12 cellular contexts compared by ENCODE assay signal in genomic region chr20:1469306-1469905, GRCh38. TPM values are rescaled to one million over a fixed set of nuclear protein-coding genes. Genes with fewer than 3 reads are reported as not detected.
DNase-seq lines count a peak whose midpoint lies in the region; ATAC-seq and TF ChIP-seq lines count a peak whose summit lies in the region.
"Had no signal": no experiment of that assay in that cellular context is flagged by ENCODE, and none has a peak within 500 bp of the region (broad histone marks: within the 10 kb centered on the region; RNA-seq: fewer than 3 reads in every experiment).

No MANE protein-coding gene starts in this region.

- H3K9me3 ChIP-seq in PC-3 (ENCODE audit: low read length), result no peaks in the 10 kb centered on the region
- no peaks in the 10 kb centered on the region for H3K9me3 ChIP-seq in mammary epithelial cell (replicated peaks; ENCODE audit: insufficient read depth, low read length)
- no peaks in the 10 kb centered on the region for H3K9me3 ChIP-seq in mucosa of rectum (ENCODE audit: control insufficient read depth in 2 of 2, low read length in 2 of 2)
- H3K9me3 ChIP-seq in transverse colon, result no peaks in the 10 kb centered on the region
- no peaks in the 10 kb centered on the region for H3K9me3 ChIP-seq in Karpas-422 (ENCODE audit: low read length)

- in situ Hi-C loops in mammary epithelial cell (cut with MboI; ENCODE audit: low sequenced_read_pairs in 2 of 2), result no loop called here
- in situ Hi-C loops in transverse colon (cut with MboI; ENCODE audit: low pct_ligation_motif_present in 1 of 4, low pct_unique_long_range_greater_than_20kb in 1 of 4, low sequenced_read_pairs in 3 of 4), result loop anchor here in 3 of 4 donors (25.0 kb wide), 2 partner anchors 332 to 357 kb away; partner anchors contain the start of gene PSMF1 (in 2 of the 3)

- H3F3A ChIP-seq in PC-3 (ENCODE audit: low read length, unreplicated experiment), result no peaks in the 10 kb centered on the region

- H3K79me2 ChIP-seq in PC-3 (ENCODE audit: low read length), result peaks cover 22% of the 10 kb centered on the region
- H3K79me2 ChIP-seq in mammary epithelial cell (ENCODE audit: insufficient read depth, low read length), result peaks cover 21% of the 10 kb centered on the region
- peaks cover 21% of the 10 kb centered on the region for H3K79me2 ChIP-seq in Karpas-422 (ENCODE audit: low read length)

- H2AFZ ChIP-seq in PC-3 (ENCODE audit: low read length) (no peak overlapping the region), mammary epithelial cell (ENCODE audit: low read depth, low read length) (no peak overlapping the region), Karpas-422 (ENCODE audit: low read length) (no peak overlapping the region)

- no peaks in the 10 kb centered on the region for H3K27me3 ChIP-seq in PC-3 (ENCODE audit: low read length)
- no peaks in the 10 kb centered on the region for H3K27me3 ChIP-seq in mammary epithelial cell (ENCODE audit: insufficient read depth, low read length)
- no peaks in the 10 kb centered on the region for H3K27me3 ChIP-seq in mucosa of rectum (ENCODE audit: control insufficient read depth in 2 of 2, insufficient read depth in 2 of 2, low read length in 2 of 2)
- H3K27me3 ChIP-seq in transverse colon, result no peaks in the 10 kb centered on the region
- H3K27me3 ChIP-seq in Karpas-422 (ENCODE audit: low read length), result no peaks in the 10 kb centered on the region

- H4K20me1 ChIP-seq in PC-3 (ENCODE audit: low read length) (peaks cover 13% of the 10 kb centered on the region), mammary epithelial cell (ENCODE audit: insufficient read depth, low read length) (no peaks in the 10 kb centered on the region), Karpas-422 (ENCODE audit: insufficient read depth, low read depth, low read length) (peaks cover 10% of the 10 kb centered on the region; the same call in 1 of the 2 replicates)

- TF ChIP-seq POLR2A in transverse colon (IDR thresholded peaks at IDR 0.05), result no peak

- 48% methylated on average over 6 of the region's 9 CpGs for WGBS in mammary epithelial cell (ENCODE audit: low coverage, missing lambda C conversion rate)
- WGBS in transverse colon (ENCODE audit: low coverage in 1 of 2), 2 donors, result 35 to 69% methylated on average over 2 to 9 of the region's 9 CpGs

- no peak for TF ChIP-seq EP300 in transverse colon (IDR thresholded peaks at IDR 0.05; ENCODE audit: low read depth)

- H3K9me2 ChIP-seq in PC-3 (replicated peaks; ENCODE audit: low read length), result no peaks in the 10 kb centered on the region
- no peaks in the 10 kb centered on the region for H3K9me2 ChIP-seq in Karpas-422 (replicated peaks; ENCODE audit: insufficient read depth, low read length)

- POLR2A ChIA-PET in PC-3 (lab: Charles Lee; ENCODE audit: unreplicated experiment), result no interaction called here

- ATAC-seq in PC-3 (no peak), GM21825 (IDR thresholded peaks at IDR 0.05; ENCODE audit: unreplicated experiment) (no peak)

- BruUV-seq in PC-3 (replicated peaks; lab: Mats Ljungman, UMichigan) (no TSS peak), mammary epithelial cell (replicated peaks; lab: Mats Ljungman, UMichigan) (no TSS peak)

- intact Hi-C loops in PC-3 (cut with micrococcal nuclease), result no loop called here
- intact Hi-C loops in mammary epithelial cell (cut with micrococcal nuclease), result no loop called here
- intact Hi-C loops in transverse colon (cut with DNase I; ENCODE audit: low total_unique reads), result loop anchor here (10.0 kb wide), 1 partner anchor 155 kb away; no protein-coding TSS in a partner anchor

- no peak for DNase-seq in PC-3
- no peak for DNase-seq in mammary epithelial cell
- no peak for DNase-seq in transverse colon
- DNase-seq in stimulated activated naive CD4-positive, alpha-beta T cell (lab: John Stamatoyannopoulos, UW), result no peak
- DNase-seq in Karpas-422, result no peak
- no peak for DNase-seq in NCI-H510A (lab: John Stamatoyannopoulos, UW)

- TF ChIP-seq CTCF in PC-3 (conservative IDR thresholded peaks at IDR 0.05; ENCODE audit: low read depth, low read length), result no peak
- no peak for TF ChIP-seq CTCF in mammary epithelial cell (conservative IDR thresholded peaks at IDR 0.05 in 1 of 2, IDR thresholded peaks at IDR 0.05 in 1 of 2; ENCODE audit: extremely low read depth in 1 of 2, insufficient read depth in 1 of 2, low read depth in 1 of 2, low read length in 2 of 2)
- TF ChIP-seq CTCF in transverse colon (IDR thresholded peaks at IDR 0.05), result no peak

- peaks cover 11% of the 10 kb centered on the region; the same call in 1 of the 2 replicates for H3K36me3 ChIP-seq in PC-3 (ENCODE audit: low read depth, low read length)
- H3K36me3 ChIP-seq in mammary epithelial cell (ENCODE audit: insufficient read depth, low read length), result peaks cover 2% of the 10 kb centered on the region
- peaks cover 0 to 2% of the 10 kb centered on the region in 2 donors for H3K36me3 ChIP-seq in mucosa of rectum (ENCODE audit: control insufficient read depth in 2 of 2, insufficient read depth in 2 of 2, low read length in 2 of 2)
- no peaks in the 10 kb centered on the region for H3K36me3 ChIP-seq in transverse colon
- H3K36me3 ChIP-seq in Karpas-422 (ENCODE audit: insufficient read depth, low read length), result no peaks in the 10 kb centered on the region

- H3K4me2 ChIP-seq in PC-3 (ENCODE audit: low read length) (peak overlapping the region; percentile 76), mammary epithelial cell (ENCODE audit: insufficient read depth, low read depth, low read length) (peak overlapping the region; percentile 29), Karpas-422 (ENCODE audit: low read depth, low read length, poor library complexity, severe bottlenecking) (no peak overlapping the region)

- H3K27ac ChIP-seq in PC-3 (ENCODE audit: low read length) (peak overlapping the region; percentile 67), mammary epithelial cell (ENCODE audit: insufficient read depth, low read depth, low read length) (peak overlapping the region; percentile 85), mucosa of rectum (ENCODE audit: low read depth in 2 of 2, low read length in 2 of 2) (peak overlapping the region; percentile 45 to 57), transverse colon (peak overlapping the region in 3 of 4 donors; percentile 53 to 56 (median 56)), Karpas-422 (ENCODE audit: low read length) (no peak overlapping the region)

- dilution Hi-C loops in mammary epithelial cell (cut with HindIII; ENCODE audit: low sequenced_read_pairs), result no loop called here

- H3K9ac ChIP-seq in PC-3 (ENCODE audit: low read length), result peak overlapping the region; percentile 34
- H3K9ac ChIP-seq in mammary epithelial cell (ENCODE audit: insufficient read depth, low read length), result peak overlapping the region; percentile 34
- no peak overlapping the region for H3K9ac ChIP-seq in mucosa of rectum (ENCODE audit: low read depth in 1 of 2, low read length in 2 of 2)
- no peak overlapping the region for H3K9ac ChIP-seq in Karpas-422 (ENCODE audit: low read length)

- peak overlapping the region; percentile 25; the same call in 1 of the 2 replicates for H3K4me3 ChIP-seq in PC-3 (ENCODE audit: low read length)
- no peak overlapping the region for H3K4me3 ChIP-seq in mammary epithelial cell (replicated peaks in 1 of 3; ENCODE audit: insufficient read depth in 1 of 3, low read depth in 2 of 3, low read length in 3 of 3)
- no peak overlapping the region for H3K4me3 ChIP-seq in mucosa of rectum (ENCODE audit: low read length in 2 of 2)
- no peak overlapping the region for H3K4me3 ChIP-seq in transverse colon
- no peak overlapping the region for H3K4me3 ChIP-seq in Karpas-422 (ENCODE audit: low read length)
- H3K4me3 ChIP-seq: BLaER1 treated with 17β-estradiol and CSF1 and Interleukin-3, amounts not matched to agents 10 nM and 100 nM; coronary artery had no signal

- CTCF ChIA-PET in PC-3 (lab: Charles Lee) (interaction anchor here (4.9 kb wide), 1 partner anchor 34 kb away, joined by 44 read pairs; no protein-coding TSS in a partner anchor), mammary epithelial cell (lab: Charles Lee; ENCODE audit: low non-redundant PET) (interaction anchor here (0.6 to 1.1 kb wide), 2 partner anchors 34 to 654 kb away, joined by 4 to 6 read pairs; no protein-coding TSS in a partner anchor)

- peaks cover 54% of the 10 kb centered on the region for H3K4me1 ChIP-seq in PC-3 (ENCODE audit: insufficient read depth, low read length)
- peaks cover 31% of the 10 kb centered on the region for H3K4me1 ChIP-seq in mammary epithelial cell (ENCODE audit: insufficient read depth, low read length)
- peaks cover 40 to 46% of the 10 kb centered on the region in 2 donors for H3K4me1 ChIP-seq in mucosa of rectum (ENCODE audit: control insufficient read depth in 2 of 2, insufficient read depth in 2 of 2, low read length in 2 of 2)
- H3K4me1 ChIP-seq in transverse colon, result peaks cover 11 to 58% (median 32%) of the 10 kb centered on the region in 4 donors
- peaks cover 26% of the 10 kb centered on the region for H3K4me1 ChIP-seq in Karpas-422 (ENCODE audit: low read length)

RNA-seq across cellular contexts. Expression of gene NSFL1C, which starts 2.8 kb away (rescaled TPM):
- 170 and 217 TPM in 2 replicates for total RNA-seq in PC-3 (2014; rRNA removed)
- 100 to 1,000 TPM in 1 of 2 donors, 10 to 100 TPM in 1; 46.3 to 105 TPM for total RNA-seq in mammary epithelial cell
- 29.6 TPM for polyA plus RNA-seq in mammary epithelial cell
- polyA minus RNA-seq in mammary epithelial cell, result 73.3 TPM
- total RNA-seq in transverse colon, result 10 to 100 TPM; 14.7 to 51.2 (median 48.8) TPM
- total RNA-seq in Karpas-422 (2014; rRNA removed; shearing (Covaris generic); ENCODE audit: low replicate concordance), result 19.4 and 20.9 TPM in 2 replicates

RNA-seq across cellular contexts. Expression of gene SIRPB2, which starts 21.8 kb away (rescaled TPM):
- total RNA-seq in PC-3 (2014; rRNA removed), result 0.52 and 2.1 TPM in 2 replicates
- total RNA-seq in mammary epithelial cell, result 1 to 10 TPM in 1 of 2 donors, under 1 TPM in 1; 0.33 to 5.5 TPM
- polyA plus RNA-seq in mammary epithelial cell, result 2.4 TPM
- polyA minus RNA-seq in mammary epithelial cell, result 18.5 TPM
- 1 to 10 TPM in 2 of 4 donors, not detected in 2; 3.7 to 3.8 TPM for total RNA-seq in transverse colon
- total RNA-seq in Karpas-422 (2014; rRNA removed; shearing (Covaris generic); ENCODE audit: low replicate concordance), result not detected in 2 replicates
- total RNA-seq: activated T-helper 17 cell treated with anti-CD3 and anti-CD28 coated beads, Interleukin-2, amount 50 U/mL, for 72 hours; kidney epithelial cell had no signal

Comparison
In these comparisons a context has a peak if more than half of its experiments do, and no peak if none do; other contexts are left out.
1. H3K9ac ChIP-seq: peak in PC-3 (single experiment) and mammary epithelial cell (single experiment); none in mucosa of rectum (0 of 2) and Karpas-422 (single experiment).
2. in situ Hi-C loops: an anchor here in transverse colon (25.0 kb wide); none called in mammary epithelial cell.